8 cellular contexts compared by ENCODE assay signal in genomic region chr9:83199240-83199639, GRCh38.
DNase-seq lines count a peak whose midpoint lies in the region; ATAC-seq lines count a peak whose summit lies in the region.

No MANE protein-coding gene starts in this region.

- no peak overlapping the region for H3K27ac ChIP-seq in right cardiac atrium (ENCODE audit: low read length)

- no peaks in the 10 kb centered on the region for H3K4me1 ChIP-seq in right cardiac atrium (ENCODE audit: control insufficient read depth, insufficient read depth, low read length)

- H3K9me3 ChIP-seq in right cardiac atrium (ENCODE audit: control insufficient read depth, low read length) (no peaks in the 10 kb centered on the region), MG63 (no peaks in the 10 kb centered on the region)

- no peaks in the 10 kb centered on the region for H3K27me3 ChIP-seq in right cardiac atrium (ENCODE audit: control insufficient read depth, insufficient read depth)
- H3K27me3 ChIP-seq in MG63 = no peaks in the 10 kb centered on the region

- peak; percentile 80 for DNase-seq in G401 (ENCODE audit: low spot score)
- DNase-seq in NCI-H1417 treated with DMSO at 0.1 percent for 48 hours (lab: John Stamatoyannopoulos, UW) = peak; percentile 13
- DNase-seq in amniotic stem cell (lab: John Stamatoyannopoulos, UW) = peak; percentile 2
- DNase-seq in right cardiac atrium = peak in 1 of 3 donors; percentile 53
- peak; percentile 27 for DNase-seq in skeletal muscle cell (ENCODE audit: low read depth)
- DNase-seq in MG63 = no peak
- no peak for DNase-seq in NCI-H1048 (lab: John Stamatoyannopoulos, UW)

- H3K4me3 ChIP-seq in right cardiac atrium (ENCODE audit: low read length) (no peak overlapping the region), skeletal muscle cell (ENCODE audit: low read depth, low read length) (no peak overlapping the region), MG63 (no peak overlapping the region)

- in situ Hi-C loops in G401 (cut with HindIII; ENCODE audit: low sequenced_read_pairs) = no loop called here

- WGBS in right cardiac atrium = 20% methylated on average over 5 of the region's 5 CpGs

- intact Hi-C loops in right cardiac atrium (cut with DNase I) = loop anchor here in 1 of 4 donors (10.0 kb wide), 1 partner anchor 396 kb away; no protein-coding TSS in a partner anchor

- H3K36me3 ChIP-seq in MG63 = no peaks in the 10 kb centered on the region

- peak; percentile 90 to 92 for ATAC-seq in right cardiac atrium
- ATAC-seq in GM19328 (IDR thresholded peaks at IDR 0.05; ENCODE audit: unreplicated experiment) = no peak

Comparison
In these comparisons a context has a peak if more than half of its experiments do, and no peak if none do; other contexts are left out.
1. DNase-seq: peak in G401 (single experiment), NCI-H1417 treated with DMSO at 0.1 percent for 48 hours (single experiment), amniotic stem cell (single experiment) and skeletal muscle cell (single experiment); none in MG63 (single experiment) and NCI-H1048 (single experiment).